ENCODE assay signal across 8 cellular contexts in genomic region chr13:45511310-45512147, GRCh38. TPM values are rescaled to one million over a fixed set of nuclear protein-coding genes. Genes with fewer than 3 reads are reported as not detected.
DNase-seq lines count a peak whose midpoint lies in the region; ATAC-seq, FAIRE-seq and TF ChIP-seq lines count a peak whose summit lies in the region.

No MANE protein-coding gene starts in this region.

- H3K36me3 ChIP-seq in GM23338 (ENCODE audit: insufficient read depth): peaks cover 15% of the 10 kb centered on the region; the same call in 1 of the 2 replicates

- H2AFZ ChIP-seq in GM23338: no peak overlapping the region

- H3K4me3 ChIP-seq in GM23338 (no peak overlapping the region), fibroblast of villous mesenchyme (ENCODE audit: low read depth, low read length) (no peak overlapping the region)

- intact Hi-C loops in activated CD4-positive, alpha-beta memory T cell treated with anti-CD3 and anti-CD28 coated beads for 36 hours (cut with micrococcal nuclease): loop anchor here (1.0 to 10.0 kb wide), 5 partner anchors 47 to 810 kb away; partner anchors contain the start of gene COG3

- H3K27me3 ChIP-seq in GM23338 (ENCODE audit: insufficient read depth): no peaks in the 10 kb centered on the region

- peak; percentile 92 for FAIRE-seq in D721Med (lab: Jason Lieb, UNC)

- no peaks in the 10 kb centered on the region for H3F3A ChIP-seq in GM23338 (replicated peaks; ENCODE audit: low read depth)

- no peaks in the 10 kb centered on the region for H3K9me2 ChIP-seq in GM23338 (ENCODE audit: insufficient read depth)

- CTCF ChIA-PET in activated CD4-positive, alpha-beta memory T cell treated with anti-CD3 and anti-CD28 coated beads for 36 hours (lab: Charles Lee): interaction anchor here (1.0 to 1.7 kb wide), 8 partner anchors 8 to 810 kb away, joined by 3 to 6 read pairs (median 4); no protein-coding TSS in a partner anchor

- peaks cover 37% of the 10 kb centered on the region for H3K36me3 Mint-ChIP-seq in GM23338 (ENCODE audit: low read depth)
- H3K36me3 Mint-ChIP-seq in activated CD4-positive, alpha-beta memory T cell treated with anti-CD3 and anti-CD28 coated beads for 36 hours: peaks cover 27% of the 10 kb centered on the region

- no peak for DNase-seq in D721Med (ENCODE audit: insufficient read length, low spot score)
- peak; percentile 85 for DNase-seq in GM23338 (ENCODE audit: low spot score)
- DNase-seq in NCI-H2196 treated with DMSO at 0.1 percent for 48 hours (lab: John Stamatoyannopoulos, UW; ENCODE audit: unreplicated experiment): peak; percentile 21
- DNase-seq in activated CD4-positive, alpha-beta memory T cell treated with anti-CD3 and anti-CD28 coated beads for 36 hours: peak; percentile 13
- DNase-seq in fibroblast of villous mesenchyme (ENCODE audit: low read depth): peak; percentile 81
- DNase-seq in omental fat pad (ENCODE audit: low spot score): no peak
- DNase-seq in T-helper 9 cell: no peak

- H3K27ac Mint-ChIP-seq in GM23338: no peak overlapping the region
- H3K27ac Mint-ChIP-seq in activated CD4-positive, alpha-beta memory T cell treated with anti-CD3 and anti-CD28 coated beads for 36 hours: peak overlapping the region; percentile 70

- H3K4me1 ChIP-seq in GM23338 (ENCODE audit: insufficient read depth): no peaks in the 10 kb centered on the region

- TF ChIP-seq CTCF in D721Med (IDR thresholded peaks at IDR 0.05; ENCODE audit: insufficient read depth, missing control alignments) (peak; percentile 73), GM23338 (conservative IDR thresholded peaks at IDR 0.05; ENCODE audit: low read depth in 2 of 2) (peak; percentile 81 to 94), fibroblast of villous mesenchyme (IDR thresholded peaks at IDR 0.05; ENCODE audit: insufficient read depth, low read depth, low read length) (peak; percentile 85), omental fat pad (IDR thresholded peaks at IDR 0.05) (peak in 2 of 3 donors; percentile 33 to 58)

- POLR2A ChIA-PET in activated CD4-positive, alpha-beta memory T cell treated with anti-CD3 and anti-CD28 coated beads for 36 hours (lab: Charles Lee): no interaction called here

- no peaks in the 10 kb centered on the region for H3K27me3 Mint-ChIP-seq in GM23338 (ENCODE audit: insufficient read depth, low read depth, poor library complexity)
- no peaks in the 10 kb centered on the region for H3K27me3 Mint-ChIP-seq in activated CD4-positive, alpha-beta memory T cell treated with anti-CD3 and anti-CD28 coated beads for 36 hours

- no peak overlapping the region for H3K27ac ChIP-seq in GM23338 (ENCODE audit: low read depth)

- H3K79me2 ChIP-seq in GM23338 (replicated peaks; ENCODE audit: insufficient read depth): no peaks in the 10 kb centered on the region

- H3K4me3 Mint-ChIP-seq in GM23338: no peak overlapping the region
- no peak overlapping the region for H3K4me3 Mint-ChIP-seq in activated CD4-positive, alpha-beta memory T cell treated with anti-CD3 and anti-CD28 coated beads for 36 hours

- H3K9me3 Mint-ChIP-seq in GM23338: no peaks in the 10 kb centered on the region
- H3K9me3 Mint-ChIP-seq in activated CD4-positive, alpha-beta memory T cell treated with anti-CD3 and anti-CD28 coated beads for 36 hours: no peaks in the 10 kb centered on the region

- no peak overlapping the region for H3K4me2 ChIP-seq in GM23338

- ATAC-seq in GM23338 (peak; percentile 73), omental fat pad (ENCODE audit: low FRiP score) (peak; percentile 69), GM21737 (IDR thresholded peaks at IDR 0.05; ENCODE audit: unreplicated experiment) (no peak)

- H4K20me1 ChIP-seq in GM23338 (replicated peaks; ENCODE audit: insufficient read depth): peaks cover 9% of the 10 kb centered on the region

- H3K4me1 Mint-ChIP-seq in GM23338: no peaks in the 10 kb centered on the region
- H3K4me1 Mint-ChIP-seq in activated CD4-positive, alpha-beta memory T cell treated with anti-CD3 and anti-CD28 coated beads for 36 hours (ENCODE audit: low read depth): peaks cover 13% of the 10 kb centered on the region

TF ChIP-seq in GM23338, 12 proteins besides CTCF, POLR2A, EP300 and RAD21:
- TF ChIP-seq ZNF114 (CRISPR knock-in tag; IDR thresholded peaks at IDR 0.05) (no peak), ETS1 (IDR thresholded peaks at IDR 0.05) (no peak), STAT1 (IDR thresholded peaks at IDR 0.05; ENCODE audit: unreplicated experiment) (no peak)
TF ChIP-seq in GM23338: peak in this region for 0.

RNA-seq across cellular contexts. Expression of gene COG3, which starts 46.8 kb away (rescaled TPM):
- total RNA-seq in GM23338 (2014; rRNA removed; shearing (Covaris generic)): 15.6 and 23.9 TPM in 2 replicates
- 17.1 and 18.6 TPM in 2 replicates for polyA plus RNA-seq in GM23338 (2016; fragmentation: Nextera tagmentation; extraction: Ambion mirVana)
- total RNA-seq in activated CD4-positive, alpha-beta memory T cell treated with anti-CD3 and anti-CD28 coated beads for 36 hours: 10 to 100 TPM; 19.5 to 20.5 TPM
- 39.6 and 41.0 TPM in 2 replicates for total RNA-seq in fibroblast of villous mesenchyme
- total RNA-seq in omental fat pad: 10 to 100 TPM; 23.3 to 34.7 (median 29.8) TPM

Comparison
In these comparisons a context has a peak if more than half of its experiments do, and no peak if none do; other contexts are left out.
1. DNase-seq: peak in GM23338 (single experiment), NCI-H2196 treated with DMSO at 0.1 percent for 48 hours (single experiment), activated CD4-positive, alpha-beta memory T cell treated with anti-CD3 and anti-CD28 coated beads for 36 hours (single experiment) and fibroblast of villous mesenchyme (single experiment); none in D721Med (single experiment), omental fat pad (single experiment) and T-helper 9 cell (single experiment).
2. Peak in every context shown above with its lines, with median percentiles within 50 percentile points of each other: CTCF ChIP-seq.